In the genomic region with DNA sequence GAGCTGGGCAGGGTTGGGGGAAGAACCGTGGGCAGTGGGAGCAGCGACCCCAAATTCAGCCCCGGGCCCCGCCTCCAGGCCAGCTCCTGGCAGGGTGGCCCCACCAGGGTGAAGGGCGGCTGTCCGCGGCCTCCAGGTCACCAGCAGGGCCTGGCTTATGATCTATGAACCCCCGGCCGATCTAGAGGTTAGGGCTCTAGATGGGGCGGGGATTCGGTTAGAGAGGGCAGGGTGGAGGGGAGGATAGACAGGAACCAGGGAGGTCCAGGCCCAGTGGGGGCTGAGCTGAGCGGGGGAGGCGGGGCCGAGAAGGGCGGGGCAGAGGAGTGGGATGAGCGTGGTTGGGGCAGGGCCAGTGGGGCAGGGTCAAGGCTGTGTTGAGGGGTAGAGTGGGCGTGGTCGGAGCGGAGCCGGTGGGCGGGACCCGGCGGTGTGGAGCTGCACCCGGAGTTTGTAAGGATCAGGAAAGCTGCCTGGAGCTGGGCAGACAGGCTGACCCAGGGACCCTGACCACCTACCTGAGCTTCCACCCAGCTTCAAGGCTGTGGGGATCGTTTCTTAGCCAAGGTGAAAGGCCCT, we compare ENCODE assay signal across 8 cellular contexts.
A peak's percentile ranks its signal among the peaks of the same experiment; 100 is the strongest.
DNase-seq lines count a peak whose midpoint lies in the region; ATAC-seq and TF ChIP-seq lines count a peak whose summit lies in the region.

No MANE protein-coding gene starts in this region.

- ATAC-seq in GM18505 (IDR thresholded peaks at IDR 0.05; ENCODE audit: unreplicated experiment) = no peak

- H3K4me3 ChIP-seq in coronary artery = peak overlapping the region; percentile 58

- CTCF ChIA-PET in RWPE1 (lab: Yijun Ruan, JAX) = interaction anchor here (0.6 to 2.5 kb wide), 8 partner anchors 13 to 92 kb away, joined by 3 to 19 read pairs (median 4); partner anchors contain the start of gene ABO

- POLR2A ChIA-PET in RWPE1 (lab: Yijun Ruan, JAX; ENCODE audit: low non-redundant PET) = no interaction called here

- TF ChIP-seq CTCF in coronary artery (IDR thresholded peaks at IDR 0.05) = no peak
- no peak for TF ChIP-seq CTCF in RWPE1 (conservative IDR thresholded peaks at IDR 0.05; ENCODE audit: low read depth)

- DNase-seq in DMS114 treated with DMSO at 0.1 percent for 48 hours (lab: John Stamatoyannopoulos, UW; ENCODE audit: unreplicated experiment) (peak; percentile 5), T-helper 9 cell (peak; percentile 4), coronary artery (ENCODE audit: low spot score) (peak; percentile 74), left kidney (ENCODE audit: low read depth, low spot score) (peak; percentile 85), RWPE1 (ENCODE audit: low spot score) (no peak), NCI-H2171 treated with DMSO at 0.1 percent for 48 hours (lab: John Stamatoyannopoulos, UW) (no peak)
- peak; percentile 45 for DNase-seq in stimulated activated CD4-positive, alpha-beta T cell treated with anti-CD3 and anti-CD28 coated beads, Interleukin-4, amount 100 ng/mL, for 1 hour

- TF ChIP-seq POLR2A in GM18505 (IDR thresholded peaks at IDR 0.05; ENCODE audit: borderline replicate concordance, extremely low read depth, insufficient read depth, insufficient read length) = no peak

- H3K27ac ChIP-seq in coronary artery (peak overlapping the region in 1 of 2 donors; percentile 72), RWPE1 (no peak overlapping the region)

Comparison
In these comparisons a context has a peak if more than half of its experiments do, and no peak if none do; other contexts are left out.
1. DNase-seq: peak in DMS114 treated with DMSO at 0.1 percent for 48 hours (single experiment), T-helper 9 cell (single experiment), coronary artery (single experiment), left kidney (single experiment) and stimulated activated CD4-positive, alpha-beta T cell treated with anti-CD3 and anti-CD28 coated beads, Interleukin-4, amount 100 ng/mL, for 1 hour (single experiment); none in RWPE1 (single experiment) and NCI-H2171 treated with DMSO at 0.1 percent for 48 hours (single experiment).